1 cellular context compared by ENCODE assay signal in genomic region chr12:57004651-57005050, GRCh38.
TF ChIP-seq lines count a peak whose summit lies in the region.

No MANE protein-coding gene starts in this region.

TF ChIP-seq in HCT116, 20 proteins besides CTCF, POLR2A, EP300 and RAD21:
- TF ChIP-seq FOSL1 (IDR thresholded peaks at IDR 0.05; ENCODE audit: low read depth) = no peak
